In the genomic region with DNA sequence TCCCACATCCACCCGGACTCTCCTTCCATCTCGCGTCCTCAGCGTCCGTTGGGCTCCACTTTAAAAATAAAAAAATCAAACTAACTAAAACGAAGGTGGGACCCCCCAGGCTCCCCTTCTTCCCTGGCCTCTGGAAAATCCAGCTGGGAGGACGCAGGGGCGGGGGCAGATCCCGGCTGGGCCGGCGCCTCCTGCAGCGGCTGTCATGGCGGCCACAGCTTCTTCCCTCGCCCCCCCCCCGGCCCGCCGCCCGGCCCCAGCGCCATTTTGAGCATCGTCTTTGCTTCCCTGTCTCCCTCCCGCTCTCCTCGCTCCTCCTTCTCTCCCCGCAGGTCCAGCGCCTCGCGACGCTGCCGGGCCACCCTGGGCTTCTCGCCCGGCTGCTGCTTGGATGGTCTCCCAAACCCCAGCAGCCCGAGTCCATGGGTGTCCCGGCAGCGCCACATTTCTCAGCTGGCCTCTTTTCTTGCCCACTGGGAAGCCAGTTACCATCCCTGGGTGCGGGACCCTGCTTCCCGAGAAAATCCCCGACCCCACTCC, we compare ENCODE assay signal across 8 cellular contexts.
A peak's percentile ranks its signal among the peaks of the same experiment; 100 is the strongest.
DNase-seq lines count a peak whose midpoint lies in the region; ATAC-seq and TF ChIP-seq lines count a peak whose summit lies in the region.

No MANE protein-coding gene starts in this region.

- ATAC-seq in HG03135 (IDR thresholded peaks at IDR 0.05; ENCODE audit: unreplicated experiment), result no peak
- ATAC-seq in HG03039 (IDR thresholded peaks at IDR 0.05; ENCODE audit: unreplicated experiment), result no peak

- in situ Hi-C loops in brain microvascular endothelial cell (cut with HindIII; ENCODE audit: low pct_ligation_motif_present, low sequenced_read_pairs), result no loop called here

- H3K27ac ChIP-seq in brain microvascular endothelial cell, result no peak overlapping the region

- peak overlapping the region; percentile 75 for H3K4me3 ChIP-seq in brain microvascular endothelial cell (ENCODE audit: low read depth, low read length)

- peak overlapping the region; percentile 99 for H3K4me3 Mint-ChIP-seq in T-helper 1 cell treated with Interleukin-12 subunit alpha and Interleukin-12 subunit beta and Interleukin-4 antibody, amounts not matched to agents 30 μg/mL and 1 μg/mL, for 36 hours

- H3K36me3 Mint-ChIP-seq in T-helper 1 cell treated with Interleukin-12 subunit alpha and Interleukin-12 subunit beta and Interleukin-4 antibody, amounts not matched to agents 30 μg/mL and 1 μg/mL, for 36 hours (ENCODE audit: low read depth), result peaks cover 24% of the 10 kb centered on the region

- DNase-seq in GM10266 (ENCODE audit: extremely low spot score), result peak; percentile 67
- DNase-seq in brain microvascular endothelial cell, result no peak
- DNase-seq in kidney tubule cell (ENCODE audit: low spot score), result peak; percentile 76
- DNase-seq in stimulated activated CD4-positive, alpha-beta T cell treated with anti-CD3 and anti-CD28 coated beads, TNF-alpha, amount 100 ng/mL, for 24 hours (ENCODE audit: low read depth in 3 of 3), result peak in 2 of 3 experiments; percentile 19 to 39
- no peak for DNase-seq in ecto neural progenitor cell (ENCODE audit: low spot score)

- H3K4me1 Mint-ChIP-seq in T-helper 1 cell treated with Interleukin-12 subunit alpha and Interleukin-12 subunit beta and Interleukin-4 antibody, amounts not matched to agents 30 μg/mL and 1 μg/mL, for 36 hours (ENCODE audit: low read depth), result peaks cover 35% of the 10 kb centered on the region

- no peaks in the 10 kb centered on the region for H3K36me3 ChIP-seq in brain microvascular endothelial cell (replicated peaks)

- H3K27me3 Mint-ChIP-seq in T-helper 1 cell treated with Interleukin-12 subunit alpha and Interleukin-12 subunit beta and Interleukin-4 antibody, amounts not matched to agents 30 μg/mL and 1 μg/mL, for 36 hours (ENCODE audit: low read depth), result peaks cover 7% of the 10 kb centered on the region

- H3K27me3 ChIP-seq in brain microvascular endothelial cell (replicated peaks), result peaks cover 67% of the 10 kb centered on the region

- H3K9me3 Mint-ChIP-seq in T-helper 1 cell treated with Interleukin-12 subunit alpha and Interleukin-12 subunit beta and Interleukin-4 antibody, amounts not matched to agents 30 μg/mL and 1 μg/mL, for 36 hours, result no peaks in the 10 kb centered on the region

- TF ChIP-seq CTCF in GM10266 (IDR thresholded peaks at IDR 0.05; ENCODE audit: control insufficient read depth, insufficient read depth, low read depth, missing control alignments), result no peak
- no peak for TF ChIP-seq CTCF in brain microvascular endothelial cell (IDR thresholded peaks at IDR 0.05; ENCODE audit: low read depth, low read length, missing control alignments)

- peak overlapping the region; percentile 99 for H3K27ac Mint-ChIP-seq in T-helper 1 cell treated with Interleukin-12 subunit alpha and Interleukin-12 subunit beta and Interleukin-4 antibody, amounts not matched to agents 30 μg/mL and 1 μg/mL, for 36 hours

Comparison
In these comparisons a context has a peak if more than half of its experiments do, and no peak if none do; other contexts are left out.
1. DNase-seq: peak in GM10266 (single experiment), kidney tubule cell (single experiment) and stimulated activated CD4-positive, alpha-beta T cell treated with anti-CD3 and anti-CD28 coated beads, TNF-alpha, amount 100 ng/mL, for 24 hours (2 of 3); none in brain microvascular endothelial cell (single experiment) and ecto neural progenitor cell (single experiment).